Comparison of ENCODE assay signal across 15 cellular contexts in the genomic region with DNA sequence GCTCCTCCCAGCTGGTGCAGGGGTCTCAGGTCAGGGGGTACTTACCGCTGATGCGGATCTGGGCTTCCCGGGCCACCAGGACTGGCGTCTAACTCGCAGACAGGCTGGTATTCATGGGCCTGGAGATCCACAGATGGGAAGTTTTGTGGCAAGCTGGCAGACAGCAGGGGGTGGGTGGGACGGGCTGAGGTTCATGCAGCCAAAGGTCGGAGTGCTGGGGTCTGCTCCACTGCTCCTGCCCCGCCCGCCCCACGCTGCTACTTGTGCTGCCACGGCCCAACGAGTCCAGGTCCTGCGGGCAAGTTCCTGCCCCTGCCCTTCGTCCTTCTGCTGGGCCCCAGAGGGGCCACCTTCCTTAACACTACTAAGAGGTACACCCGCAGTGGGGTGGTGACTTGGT. TPM values are rescaled to one million over a fixed set of nuclear protein-coding genes. Genes with fewer than 3 reads are reported as not detected.
DNase-seq lines count a peak whose midpoint lies in the region; TF ChIP-seq lines count a peak whose summit lies in the region.
"Had no signal": no experiment of that assay in that cellular context is flagged by ENCODE, and none has a peak within 500 bp of the region (broad histone marks: within the 10 kb centered on the region; RNA-seq: fewer than 3 reads in every experiment).

No MANE protein-coding gene starts in this region.

- H3K9me2 ChIP-seq in DOHH2 (replicated peaks; ENCODE audit: control insufficient read depth, low read length), result no peaks in the 10 kb centered on the region

- H4K20me1 ChIP-seq in DOHH2 (ENCODE audit: control insufficient read depth, insufficient read depth, low read depth, low read length), result no peaks in the 10 kb centered on the region

- peaks cover 0 to 2% (median 0%) of the 10 kb centered on the region in 3 donors for H3K9me3 Mint-ChIP-seq in IgD-negative memory B cell
- peaks cover 7% of the 10 kb centered on the region for H3K9me3 Mint-ChIP-seq in dendritic cell treated with granulocyte-macrophage colony-stimulating factor and Interleukin-4, amounts not matched to agents 40 ng/mL and 50 ng/mL, for 4 days
- H3K9me3 Mint-ChIP-seq: CD8-positive, alpha-beta memory T cell had no signal

- peak overlapping the region; percentile 45 for H3K18ac ChIP-seq in neuronal stem cell (ENCODE audit: low read length)

- H2AFZ ChIP-seq in neuronal stem cell (ENCODE audit: low read length), result no peak overlapping the region

- no peak overlapping the region for H3K4ac ChIP-seq in neuronal stem cell (ENCODE audit: low read length)

- peaks cover 6% of the 10 kb centered on the region for H3K79me1 ChIP-seq in neuronal stem cell (ENCODE audit: low read depth, low read length)

- peak overlapping the region; percentile 73 for H2AK5ac ChIP-seq in neuronal stem cell (ENCODE audit: low read depth, low read length)

- DNase-seq in neuronal stem cell (ENCODE audit: low spot score), result no peak
- DNase-seq in activated CD4-positive, alpha-beta T cell treated with anti-CD3 and anti-CD28 coated beads, Interleukin-2, amount 50 U/mL, for 4 hours, result no peak
- DNase-seq in superior temporal gyrus (ENCODE audit: extremely low spot score), result no peak
- DNase-seq in KG1 (lab: John Stamatoyannopoulos, UW), result no peak
- DNase-seq: anterior cingulate cortex, caudate nucleus, foreskin melanocyte, NCI-H1417 treated with DMSO at 0.1 percent for 48 hours, tibial artery had no signal

- H3K4me3 Mint-ChIP-seq in IgD-negative memory B cell, result peak overlapping the region in 3 of 4 donors; percentile 63 to 94 (median 84)
- no peak overlapping the region for H3K4me3 Mint-ChIP-seq in dendritic cell treated with granulocyte-macrophage colony-stimulating factor and Interleukin-4, amounts not matched to agents 40 ng/mL and 50 ng/mL, for 4 days

- WGBS in neuronal stem cell (ENCODE audit: extremely low coverage in 2 of 2, insufficient read length in 2 of 2, insufficient replicate concordance in 1 of 2), 2 donors, result no CpG with 5 or more reads among the region's 15 CpGs

- H2BK12ac ChIP-seq in neuronal stem cell (ENCODE audit: low read length), result no peak overlapping the region

- H3K36me3 ChIP-seq in DOHH2 (ENCODE audit: control insufficient read depth, low read length) (peaks cover 9% of the 10 kb centered on the region), neuronal stem cell (replicated peaks in 1 of 2; ENCODE audit: control insufficient read depth in 2 of 2, insufficient read depth in 2 of 2, low read length in 2 of 2) (peaks cover 0 to 3% of the 10 kb centered on the region in 2 donors)
- H3K36me3 ChIP-seq: tibial artery had no signal

- H3K23ac ChIP-seq in neuronal stem cell (ENCODE audit: low read depth, low read length, poor library complexity), result peak overlapping the region; percentile 34

- H3K9ac ChIP-seq in neuronal stem cell (ENCODE audit: low read depth, low read length, poor library complexity), result no peak overlapping the region

- H3K4me1 ChIP-seq in DOHH2 (ENCODE audit: control insufficient read depth, low read length) (peaks cover 84% of the 10 kb centered on the region), neuronal stem cell (ENCODE audit: control insufficient read depth in 2 of 2, insufficient read depth in 1 of 2, low read depth in 1 of 2, low read length in 2 of 2) (peaks cover 0 to 11% of the 10 kb centered on the region in 2 donors)
- H3K4me1 ChIP-seq: tibial artery had no signal

- H2BK15ac ChIP-seq in neuronal stem cell (ENCODE audit: low read length), result peak overlapping the region; percentile 3

- H3K4me3 ChIP-seq in DOHH2 (ENCODE audit: low read length) (peak overlapping the region; percentile 74), neuronal stem cell (ENCODE audit: low read length in 2 of 2) (no peak overlapping the region)
- H3K4me3 ChIP-seq: tibial artery had no signal

- H3K27me3 Mint-ChIP-seq in IgD-negative memory B cell, result peaks cover 9% of the 10 kb centered on the region
- H3K27me3 Mint-ChIP-seq in dendritic cell treated with granulocyte-macrophage colony-stimulating factor and Interleukin-4, amounts not matched to agents 40 ng/mL and 50 ng/mL, for 4 days, result peaks cover 46% of the 10 kb centered on the region
- H3K27me3 Mint-ChIP-seq: CD8-positive, alpha-beta memory T cell; progenitor cell of endocrine pancreas had no signal

- H3K4me2 ChIP-seq in DOHH2 (ENCODE audit: low read length), result peak overlapping the region; percentile 91
- no peak overlapping the region for H3K4me2 ChIP-seq in neuronal stem cell (ENCODE audit: insufficient read depth, low read length, poor library complexity, severe bottlenecking)

- H3K9me3 ChIP-seq in DOHH2 (ENCODE audit: control insufficient read depth, insufficient read depth, low read length), result peaks cover 7% of the 10 kb centered on the region; the same call in 1 of the 2 replicates
- peaks cover 0 to 5% of the 10 kb centered on the region in 2 donors for H3K9me3 ChIP-seq in neuronal stem cell (replicated peaks in 1 of 2; ENCODE audit: control insufficient read depth in 2 of 2, insufficient read depth in 1 of 2, low read depth in 1 of 2, low read length in 2 of 2)

- H3K27ac ChIP-seq in DOHH2 (ENCODE audit: low read depth, low read length) (peak overlapping the region; percentile 99), neuronal stem cell (replicated peaks; ENCODE audit: low read length) (no peak overlapping the region)
- H3K27ac ChIP-seq: tibial artery had no signal

- no peak overlapping the region for H4K91ac ChIP-seq in neuronal stem cell (ENCODE audit: low read depth, low read length, poor library complexity)

- no peak for TF ChIP-seq CTCF in DOHH2 (IDR thresholded peaks at IDR 0.05; ENCODE audit: low read depth, low read length, poor library complexity, severe bottlenecking)

- H3K4me1 Mint-ChIP-seq in IgD-negative memory B cell, result peaks cover 39 to 47% (median 44%) of the 10 kb centered on the region in 3 donors
- peaks cover 49% of the 10 kb centered on the region for H3K4me1 Mint-ChIP-seq in dendritic cell treated with granulocyte-macrophage colony-stimulating factor and Interleukin-4, amounts not matched to agents 40 ng/mL and 50 ng/mL, for 4 days (ENCODE audit: low read depth)

- H2BK5ac ChIP-seq in neuronal stem cell (ENCODE audit: low read length), result no peak overlapping the region

- H2BK120ac ChIP-seq in neuronal stem cell (ENCODE audit: low read depth, low read length), result no peak overlapping the region

- H3K36me3 Mint-ChIP-seq in IgD-negative memory B cell, result peaks cover 1% of the 10 kb centered on the region
- H3K36me3 Mint-ChIP-seq in dendritic cell treated with granulocyte-macrophage colony-stimulating factor and Interleukin-4, amounts not matched to agents 40 ng/mL and 50 ng/mL, for 4 days (ENCODE audit: low read depth), result no peaks in the 10 kb centered on the region
- H3K36me3 Mint-ChIP-seq: naive thymus-derived CD4-positive, alpha-beta T cell had no signal

- peak overlapping the region in 2 of 3 donors; percentile 31 to 78 for H3K27ac Mint-ChIP-seq in IgD-negative memory B cell
- H3K27ac Mint-ChIP-seq in dendritic cell treated with granulocyte-macrophage colony-stimulating factor and Interleukin-4, amounts not matched to agents 40 ng/mL and 50 ng/mL, for 4 days, result peak overlapping the region; percentile 27
- H3K27ac Mint-ChIP-seq: progenitor cell of endocrine pancreas had no signal

- H3K79me2 ChIP-seq in DOHH2 (ENCODE audit: control insufficient read depth, low read length), result peaks cover 6% of the 10 kb centered on the region; the same call in 1 of the 2 replicates

- H3K14ac ChIP-seq in neuronal stem cell (ENCODE audit: low read length), result no peak overlapping the region

- no peak overlapping the region for H4K8ac ChIP-seq in neuronal stem cell (ENCODE audit: low read depth, low read length)

- intact Hi-C loops in dendritic cell treated with granulocyte-macrophage colony-stimulating factor and Interleukin-4, amounts not matched to agents 40 ng/mL and 50 ng/mL, for 4 days (cut with micrococcal nuclease), result loop anchor here (10.0 kb wide), 1 partner anchor 57 kb away; no protein-coding TSS in a partner anchor

- H3K27me3 ChIP-seq in DOHH2 (ENCODE audit: control insufficient read depth, low read length), result no peaks in the 10 kb centered on the region
- H3K27me3 ChIP-seq in neuronal stem cell (ENCODE audit: control insufficient read depth in 3 of 3, insufficient read depth in 3 of 3, low read depth in 1 of 3, low read length in 3 of 3), result peaks cover 0 to 5% (median 3%) of the 10 kb centered on the region in 3 experiments

- H3F3A ChIP-seq in DOHH2 (ENCODE audit: control insufficient read depth, insufficient read depth), result peaks cover 53% of the 10 kb centered on the region

RNA-seq across cellular contexts. Expression of gene ACY3, which starts 3.1 kb away (rescaled TPM):
- 0.63 TPM for polyA plus RNA-seq in IgD-negative memory B cell
- polyA plus RNA-seq in neuronal stem cell (2013, experiment 1 of 2), result not detected
- polyA plus RNA-seq in neuronal stem cell (2013, experiment 2 of 2), result not detected

RNA-seq across cellular contexts. Expression of gene TBX10, which starts 7.9 kb away (rescaled TPM):
- not detected for polyA plus RNA-seq in IgD-negative memory B cell
- polyA plus RNA-seq in neuronal stem cell (2013, experiment 1 of 2), result 0.04 TPM
- 0.03 TPM for polyA plus RNA-seq in neuronal stem cell (2013, experiment 2 of 2)
- polyA plus RNA-seq: CD8-positive, alpha-beta memory T cell; naive thymus-derived CD4-positive, alpha-beta T cell had no signal

RNA-seq across cellular contexts. Expression of gene NUDT8, which starts 17.7 kb away (rescaled TPM):
- polyA plus RNA-seq in IgD-negative memory B cell, result 2.9 TPM
- 7.6 TPM for polyA plus RNA-seq in neuronal stem cell (2013, experiment 1 of 2)
- polyA plus RNA-seq in neuronal stem cell (2013, experiment 2 of 2), result 6.7 TPM

RNA-seq across cellular contexts. Expression of gene ALDH3B2, which starts 27.0 kb away (rescaled TPM):
- polyA plus RNA-seq in IgD-negative memory B cell, result not detected
- not detected for polyA plus RNA-seq in neuronal stem cell (2013, experiment 1 of 2)
- not detected for polyA plus RNA-seq in neuronal stem cell (2013, experiment 2 of 2)
- polyA plus RNA-seq: CD8-positive, alpha-beta memory T cell; naive thymus-derived CD4-positive, alpha-beta T cell had no signal

RNA-seq across cellular contexts. Expression of gene NDUFV1, which starts 40.7 kb away (rescaled TPM):
- polyA plus RNA-seq in IgD-negative memory B cell, result 121 TPM
- polyA plus RNA-seq in neuronal stem cell (2013, experiment 1 of 2), result 71.8 TPM
- 67.2 TPM for polyA plus RNA-seq in neuronal stem cell (2013, experiment 2 of 2)
